In the genomic region with DNA sequence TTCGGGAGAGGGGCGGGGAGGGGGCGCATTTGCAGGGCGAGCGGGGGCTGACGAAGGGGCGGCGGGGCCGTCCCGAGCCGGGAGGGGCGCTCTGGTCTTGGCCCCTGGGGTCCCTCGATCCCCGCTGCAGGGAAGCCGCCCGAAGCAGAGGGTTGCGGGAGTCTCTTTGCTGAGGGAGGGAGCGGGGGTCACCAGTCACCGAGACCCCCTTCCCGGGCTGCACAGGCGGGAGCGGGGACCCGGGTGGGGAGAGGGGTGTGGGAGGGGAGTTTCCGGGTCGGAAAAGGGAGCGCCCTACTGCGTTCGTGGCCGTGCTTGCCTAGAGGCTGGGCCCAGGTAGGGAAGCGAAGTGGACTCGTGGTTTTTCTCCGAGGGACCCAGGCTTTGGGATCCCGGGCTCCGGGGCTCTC, we compare ENCODE assay signal across 7 cellular contexts. TPM values are rescaled to one million over a fixed set of nuclear protein-coding genes. Genes with fewer than 3 reads are reported as not detected.
DNase-seq lines count a peak whose midpoint lies in the region; ATAC-seq lines count a peak whose summit lies in the region.
"Had no signal": no experiment of that assay in that cellular context is flagged by ENCODE, and none has a peak within 500 bp of the region (broad histone marks: within the 10 kb centered on the region; RNA-seq: fewer than 3 reads in every experiment).

No MANE protein-coding gene starts in this region.

- H3K4me3 ChIP-seq in endocrine pancreas (ENCODE audit: control insufficient read depth, insufficient read depth, low read length) (no peak overlapping the region), skeletal muscle cell (ENCODE audit: low read depth, low read length) (peak overlapping the region; percentile 89)

- no peaks in the 10 kb centered on the region for H3K9me3 ChIP-seq in ES-I3 (ENCODE audit: control insufficient read depth, insufficient read depth, low read length)
- no peaks in the 10 kb centered on the region for H3K9me3 ChIP-seq in endocrine pancreas (ENCODE audit: control insufficient read depth, low read length)

- ATAC-seq in HG03432 (IDR thresholded peaks at IDR 0.05; ENCODE audit: unreplicated experiment) = peak; percentile 28

- 0 out of 2 replicates have a peak, but pooled peaks cover 4% of the 10 kb centered on the region for H3K36me3 ChIP-seq in ES-I3 (ENCODE audit: insufficient read depth, low read length)
- H3K36me3 ChIP-seq in endocrine pancreas (ENCODE audit: control insufficient read depth, insufficient read depth, low read length) = no peaks in the 10 kb centered on the region

- peak overlapping the region; percentile 84 for H3K9ac ChIP-seq in ES-I3 (ENCODE audit: low read depth, low read length)
- H3K9ac ChIP-seq in endocrine pancreas (ENCODE audit: control insufficient read depth, insufficient read depth, low read length) = peak overlapping the region; percentile 76

- DNase-seq in skeletal muscle cell (ENCODE audit: low read depth) (no peak), A172 (ENCODE audit: low spot score) (no peak), NCI-H2029 (lab: John Stamatoyannopoulos, UW) (no peak)

- no peaks in the 10 kb centered on the region for H3K27me3 ChIP-seq in endocrine pancreas (ENCODE audit: control insufficient read depth, insufficient read depth, low read length)

- H3K4me1 ChIP-seq in ES-I3 (ENCODE audit: insufficient read depth, low read length) = peaks cover 28% of the 10 kb centered on the region
- no peaks in the 10 kb centered on the region for H3K4me1 ChIP-seq in endocrine pancreas (ENCODE audit: control insufficient read depth, insufficient read depth, low read length)

RNA-seq across cellular contexts. Expression of gene AP1S1, which starts 0.4 kb away (rescaled TPM):
- total RNA-seq in A172 (2014; rRNA removed; shearing (Covaris generic)) = 332 and 409 TPM in 2 replicates

RNA-seq across cellular contexts. Expression of gene VGF, which starts 10.7 kb away (rescaled TPM):
- 1.0 and 1.3 TPM in 2 replicates for total RNA-seq in A172 (2014; rRNA removed; shearing (Covaris generic))

RNA-seq across cellular contexts. Expression of gene NAT16, which starts 25.4 kb away (rescaled TPM):
- total RNA-seq in A172 (2014; rRNA removed; shearing (Covaris generic)) = 0.93 TPM in 1 of 2 replicates, not detected in the other

RNA-seq across cellular contexts. Expression of gene SERPINE1, which starts 27.8 kb away (rescaled TPM):
- total RNA-seq in A172 (2014; rRNA removed; shearing (Covaris generic)) = 463 and 480 TPM in 2 replicates
- total RNA-seq: SK-MEL-5 had no signal

RNA-seq across cellular contexts. Expression of gene MOGAT3, which starts 46.1 kb away (rescaled TPM):
- total RNA-seq in A172 (2014; rRNA removed; shearing (Covaris generic)) = not detected in 2 replicates
- total RNA-seq: SK-MEL-5 had no signal
